Comparison of ENCODE assay signal across 22 cellular contexts in the genomic region with DNA sequence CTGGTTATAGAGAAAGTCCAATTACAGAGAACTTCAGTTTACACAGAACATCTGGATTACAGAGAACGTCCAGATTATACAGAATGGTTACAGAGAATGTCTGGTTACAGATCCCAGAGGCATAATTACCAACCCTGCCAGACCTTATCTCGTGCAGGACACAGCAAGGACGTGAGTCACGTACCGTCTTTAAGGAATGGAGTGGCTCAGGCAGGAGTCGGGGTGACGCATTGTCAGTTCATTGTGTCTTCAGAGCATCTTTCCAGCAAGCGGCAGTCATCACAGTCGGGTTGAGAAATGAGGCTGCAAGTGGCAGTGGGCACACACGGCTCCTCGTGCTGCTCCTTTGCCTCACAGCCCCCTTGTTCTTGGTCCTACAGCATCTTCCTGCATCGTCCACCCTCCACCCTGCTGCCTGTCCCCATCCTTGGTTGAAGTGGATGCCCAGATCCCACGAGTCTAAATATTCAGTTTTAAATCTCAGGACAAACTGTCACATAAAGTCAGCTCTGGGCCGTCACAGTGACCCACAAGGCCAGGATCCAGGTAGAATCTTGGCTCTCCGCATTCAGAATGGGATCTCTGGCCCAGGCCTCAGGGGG. TPM values are rescaled to one million over a fixed set of nuclear protein-coding genes. Genes with fewer than 3 reads are reported as not detected.
DNase-seq lines count a peak whose midpoint lies in the region; TF ChIP-seq lines count a peak whose summit lies in the region.
"Had no signal": no experiment of that assay in that cellular context is flagged by ENCODE, and none has a peak within 500 bp of the region (broad histone marks: within the 10 kb centered on the region; RNA-seq: fewer than 3 reads in every experiment).

No MANE protein-coding gene starts in this region.

- no peaks in the 10 kb centered on the region for H3K36me3 ChIP-seq in breast epithelium
- H3K36me3 ChIP-seq in trophoblast cell (ENCODE audit: control insufficient read depth in 1 of 2, insufficient read depth in 2 of 2, low read length in 2 of 2) = no peaks in the 10 kb centered on the region
- H3K36me3 ChIP-seq in neuronal stem cell (replicated peaks in 1 of 2; ENCODE audit: control insufficient read depth in 2 of 2, insufficient read depth in 2 of 2, low read length in 2 of 2) = no peaks in the 10 kb centered on the region
- H3K36me3 ChIP-seq: gastroesophageal sphincter had no signal

- no peak overlapping the region for H3K9ac ChIP-seq in trophoblast cell (ENCODE audit: low read length)
- H3K9ac ChIP-seq in neuronal stem cell (ENCODE audit: low read depth, low read length, poor library complexity) = no peak overlapping the region

- H3K4me3 ChIP-seq in breast epithelium = no peak overlapping the region
- H3K4me3 ChIP-seq in NB4 (ENCODE audit: low read depth, low read length) = no peak overlapping the region
- no peak overlapping the region for H3K4me3 ChIP-seq in cardiac fibroblast (replicated peaks in 1 of 2; ENCODE audit: low read depth in 2 of 2, low read length in 2 of 2)
- H3K4me3 ChIP-seq in trophoblast cell (ENCODE audit: low read depth, low read length) = no peak overlapping the region
- H3K4me3 ChIP-seq in neuronal stem cell (ENCODE audit: low read length in 2 of 2) = no peak overlapping the region
- H3K4me3 ChIP-seq: gastroesophageal sphincter had no signal

- no peaks in the 10 kb centered on the region for H3K79me2 ChIP-seq in trophoblast cell (ENCODE audit: control insufficient read depth, insufficient read depth, low read length, poor library complexity)

- no CpG with 5 or more reads among the region's 15 CpGs for WGBS in trophoblast cell (ENCODE audit: extremely low coverage, insufficient coverage, insufficient read length)
- no CpG with 5 or more reads among the region's 15 CpGs for WGBS in neuronal stem cell (ENCODE audit: extremely low coverage in 2 of 2, insufficient read length in 2 of 2, insufficient replicate concordance in 1 of 2), 2 donors

- no peak for TF ChIP-seq CTCF in MCF 10A (IDR thresholded peaks at IDR 0.05; ENCODE audit: unreplicated experiment)
- TF ChIP-seq CTCF in breast epithelium (IDR thresholded peaks at IDR 0.05) = no peak
- TF ChIP-seq CTCF in NB4 (IDR thresholded peaks at IDR 0.05; ENCODE audit: low read depth, low read length) = no peak
- no peak for TF ChIP-seq CTCF in cardiac fibroblast (IDR thresholded peaks at IDR 0.05; ENCODE audit: low read depth, low read length)

- H4K12ac ChIP-seq in trophoblast cell (ENCODE audit: low read depth, low read length) = no peak overlapping the region

- BruUV-seq in MCF 10A (replicated peaks; lab: Mats Ljungman, UMichigan) = no TSS peak

- H4K8ac ChIP-seq in trophoblast cell (ENCODE audit: low read depth, low read length) (no peak overlapping the region), neuronal stem cell (ENCODE audit: low read depth, low read length) (no peak overlapping the region)

- H2AFZ ChIP-seq in trophoblast cell (ENCODE audit: insufficient read depth, low read length, poor library complexity) (no peak overlapping the region), neuronal stem cell (ENCODE audit: low read length) (no peak overlapping the region)

- peaks cover 12% of the 10 kb centered on the region for H3K27me3 Mint-ChIP-seq in MCF 10A (ENCODE audit: insufficient read depth, unreplicated experiment)

- H3K4me2 ChIP-seq in trophoblast cell (ENCODE audit: low read length) (no peak overlapping the region), neuronal stem cell (ENCODE audit: insufficient read depth, low read length, poor library complexity, severe bottlenecking) (no peak overlapping the region)

- intact Hi-C loops in MCF 10A (cut with micrococcal nuclease) (no loop called here), breast epithelium (cut with DNase I; ENCODE audit: low total_unique reads) (no loop called here)

- no peak for TF ChIP-seq POLR2A in breast epithelium (IDR thresholded peaks at IDR 0.05)
- no peak for TF ChIP-seq POLR2A in NB4 (IDR thresholded peaks at IDR 0.05; ENCODE audit: extremely low read depth, insufficient read length)

- H3K27ac Mint-ChIP-seq in MCF 10A (ENCODE audit: low read depth, unreplicated experiment) = no peak overlapping the region
- H3K27ac Mint-ChIP-seq: activated CD4-positive, alpha-beta memory T cell treated with anti-CD3 and anti-CD28 coated beads for 36 hours; activated naive CD8-positive, alpha-beta T cell treated with anti-CD3 and anti-CD28 coated beads, Interleukin-2, amount 10 ng/mL, durations not matched to agents 7 days and 5 days; CD8-positive, alpha-beta T cell; endodermal cell; nephron progenitor cell; stimulated activated naive CD8-positive, alpha-beta T cell treated with anti-CD3 and anti-CD28 coated beads, Interleukin-15, amount 100 ng/mL, for 72 hours had no signal

- H3K9me3 ChIP-seq in breast epithelium (no peaks in the 10 kb centered on the region), trophoblast cell (ENCODE audit: insufficient read depth, low read depth, low read length) (peaks cover 2% of the 10 kb centered on the region), neuronal stem cell (replicated peaks in 1 of 2; ENCODE audit: control insufficient read depth in 2 of 2, insufficient read depth in 1 of 2, low read depth in 1 of 2, low read length in 2 of 2) (no peaks in the 10 kb centered on the region)
- H3K9me3 ChIP-seq: gastroesophageal sphincter had no signal

- CTCF ChIA-PET in MCF 10A (lab: Yijun Ruan, JAX) = interaction anchor here (0.6 kb wide), 2 partner anchors 14 to 694 kb away, joined by 3 read pairs; no protein-coding TSS in a partner anchor

- H2BK12ac ChIP-seq in trophoblast cell (ENCODE audit: low read length) = no peak overlapping the region
- no peak overlapping the region for H2BK12ac ChIP-seq in neuronal stem cell (ENCODE audit: low read length)

- POLR2A ChIA-PET in MCF 10A (lab: Yijun Ruan, JAX) = no interaction called here

- H3K4me1 ChIP-seq in breast epithelium (peaks cover 0 to 5% of the 10 kb centered on the region in 2 donors), trophoblast cell (ENCODE audit: control insufficient read depth in 1 of 2, insufficient read depth in 2 of 2, low read length in 2 of 2) (no peaks in the 10 kb centered on the region), neuronal stem cell (ENCODE audit: control insufficient read depth in 2 of 2, insufficient read depth in 1 of 2, low read depth in 1 of 2, low read length in 2 of 2) (peaks cover 3% of the 10 kb centered on the region in 2 donors)

- H3K23ac ChIP-seq in trophoblast cell (ENCODE audit: low read length) (no peak overlapping the region), neuronal stem cell (ENCODE audit: low read depth, low read length, poor library complexity) (no peak overlapping the region)

- H3K79me1 ChIP-seq in trophoblast cell (ENCODE audit: low read length) (no peaks in the 10 kb centered on the region), neuronal stem cell (ENCODE audit: low read depth, low read length) (no peaks in the 10 kb centered on the region)

- peaks cover 6% of the 10 kb centered on the region for H3K4me1 Mint-ChIP-seq in MCF 10A (ENCODE audit: insufficient read depth, unreplicated experiment)

- no peaks in the 10 kb centered on the region for H3K9me3 Mint-ChIP-seq in MCF 10A (ENCODE audit: unreplicated experiment)
- H3K9me3 Mint-ChIP-seq: activated CD4-positive, alpha-beta memory T cell treated with anti-CD3 and anti-CD28 coated beads for 36 hours; activated naive CD8-positive, alpha-beta T cell treated with anti-CD3 and anti-CD28 coated beads, Interleukin-2, amount 10 ng/mL, durations not matched to agents 7 days and 5 days; activated T-cell treated with anti-CD3 and anti-CD28 coated beads, Interleukin-2, amount 50 U/mL, for 4 hours; CD8-positive, alpha-beta T cell; endodermal cell; nephron progenitor cell; stimulated activated naive CD8-positive, alpha-beta T cell treated with anti-CD3 and anti-CD28 coated beads, Interleukin-15, amount 100 ng/mL, for 72 hours had no signal

- H2BK5ac ChIP-seq in trophoblast cell (ENCODE audit: low read depth, low read length, poor library complexity) = no peak overlapping the region
- H2BK5ac ChIP-seq in neuronal stem cell (ENCODE audit: low read length) = no peak overlapping the region

- no peak overlapping the region for H2AK5ac ChIP-seq in trophoblast cell (ENCODE audit: low read length)
- H2AK5ac ChIP-seq in neuronal stem cell (ENCODE audit: low read depth, low read length) = no peak overlapping the region

- H2BK120ac ChIP-seq in trophoblast cell (ENCODE audit: insufficient read depth, low read length, poor library complexity) (no peak overlapping the region), neuronal stem cell (ENCODE audit: low read depth, low read length) (no peak overlapping the region)

- no peak overlapping the region for H3K4me3 Mint-ChIP-seq in MCF 10A (ENCODE audit: unreplicated experiment)
- H3K4me3 Mint-ChIP-seq: activated CD4-positive, alpha-beta memory T cell treated with anti-CD3 and anti-CD28 coated beads for 36 hours; activated naive CD8-positive, alpha-beta T cell treated with anti-CD3 and anti-CD28 coated beads, Interleukin-2, amount 10 ng/mL, durations not matched to agents 7 days and 5 days; activated T-cell treated with anti-CD3 and anti-CD28 coated beads, Interleukin-2, amount 50 U/mL, for 4 hours; CD8-positive, alpha-beta T cell; endodermal cell; nephron progenitor cell had no signal

- H3K27ac ChIP-seq in breast epithelium (no peak overlapping the region), trophoblast cell (ENCODE audit: low read depth, low read length) (no peak overlapping the region), neuronal stem cell (replicated peaks; ENCODE audit: low read length) (no peak overlapping the region)
- H3K27ac ChIP-seq: gastroesophageal sphincter had no signal

- H3K18ac ChIP-seq in trophoblast cell (ENCODE audit: low read length) (no peak overlapping the region), neuronal stem cell (ENCODE audit: low read length) (no peak overlapping the region)

- DNase-seq in MCF 10A (ENCODE audit: unreplicated experiment) (peak; percentile 62), breast epithelium (ENCODE audit: low spot score in 2 of 2) (no peak), NB4 (ENCODE audit: low read depth) (peak; percentile 46), cardiac fibroblast (ENCODE audit: low read depth in 2 of 2) (peak; percentile 47 to 86), trophoblast cell (peak; percentile 29 to 50), neuronal stem cell (ENCODE audit: low spot score) (no peak), HuH-7 (ENCODE audit: low spot score) (no peak), NCI-H526 (lab: John Stamatoyannopoulos, UW) (no peak)
- DNase-seq: activated CD4-positive, alpha-beta memory T cell treated with anti-CD3 and anti-CD28 coated beads for 36 hours; activated T-cell treated with anti-CD3 and anti-CD28 coated beads, Interleukin-2, amount 50 U/mL, for 4 hours; CD8-positive, alpha-beta T cell; endodermal cell; MV-4-11; NCI-H2081 treated with DMSO at 0.1 percent for 48 hours; NCI-H526 treated with DMSO at 0.1 percent for 48 hours; nephron progenitor cell; stimulated activated naive CD8-positive, alpha-beta T cell treated with anti-CD3 and anti-CD28 coated beads, Interleukin-15, amount 100 ng/mL, for 72 hours had no signal

- no peak overlapping the region for H2BK15ac ChIP-seq in neuronal stem cell (ENCODE audit: low read length)

- H3K14ac ChIP-seq in trophoblast cell (ENCODE audit: low read length) (no peak overlapping the region), neuronal stem cell (ENCODE audit: low read length) (no peak overlapping the region)

- no peak overlapping the region for H4K91ac ChIP-seq in trophoblast cell (ENCODE audit: low read depth, low read length)
- no peak overlapping the region for H4K91ac ChIP-seq in neuronal stem cell (ENCODE audit: low read depth, low read length, poor library complexity)

- H3K4ac ChIP-seq in trophoblast cell (ENCODE audit: low read depth, low read length) (no peak overlapping the region), neuronal stem cell (ENCODE audit: low read length) (no peak overlapping the region)

- no peaks in the 10 kb centered on the region for H3K36me3 Mint-ChIP-seq in MCF 10A (ENCODE audit: insufficient read depth, unreplicated experiment)
- H3K36me3 Mint-ChIP-seq: activated CD4-positive, alpha-beta memory T cell treated with anti-CD3 and anti-CD28 coated beads for 36 hours; activated naive CD8-positive, alpha-beta T cell treated with anti-CD3 and anti-CD28 coated beads, Interleukin-2, amount 10 ng/mL, durations not matched to agents 7 days and 5 days; CD8-positive, alpha-beta T cell had no signal

- H3K27me3 ChIP-seq in breast epithelium (no peaks in the 10 kb centered on the region), trophoblast cell (ENCODE audit: insufficient read depth, low read length) (no peaks in the 10 kb centered on the region), neuronal stem cell (ENCODE audit: control insufficient read depth in 3 of 3, insufficient read depth in 3 of 3, low read depth in 1 of 3, low read length in 3 of 3) (no peaks in the 10 kb centered on the region)

RNA-seq across cellular contexts. Expression of a gene that starts 30.0 kb away (rescaled TPM):
- total RNA-seq in MCF 10A (2022) (not detected in 2 replicates), breast epithelium (not detected)
- 0.19 and 0.21 TPM in 2 replicates for polyA plus RNA-seq in trophoblast cell (2013)
- polyA plus RNA-seq in neuronal stem cell (2013, experiment 1 of 2) = not detected
- polyA plus RNA-seq in neuronal stem cell (2013, experiment 2 of 2) = not detected
- total RNA-seq: activated CD4-positive, alpha-beta memory T cell treated with anti-CD3 and anti-CD28 coated beads for 36 hours; activated naive CD8-positive, alpha-beta T cell treated with anti-CD3 and anti-CD28 coated beads, Interleukin-2, amount 10 ng/mL, durations not matched to agents 7 days and 5 days; CD8-positive, alpha-beta T cell; gastroesophageal sphincter; lung microvascular endothelial cell; OCI-LY7; urinary bladder had no signal
- polyA plus RNA-seq: urinary bladder had no signal

RNA-seq across cellular contexts. Expression of a gene that starts 53.7 kb away (rescaled TPM):
- total RNA-seq in MCF 10A (2022) = not detected in 2 replicates
- total RNA-seq in breast epithelium = not detected
- polyA plus RNA-seq in trophoblast cell (2013) = not detected in 2 replicates
- polyA plus RNA-seq in neuronal stem cell (2013, experiment 1 of 2) = not detected
- not detected for polyA plus RNA-seq in neuronal stem cell (2013, experiment 2 of 2)
- total RNA-seq: activated CD4-positive, alpha-beta memory T cell treated with anti-CD3 and anti-CD28 coated beads for 36 hours; activated naive CD8-positive, alpha-beta T cell treated with anti-CD3 and anti-CD28 coated beads, Interleukin-2, amount 10 ng/mL, durations not matched to agents 7 days and 5 days; activated T-cell treated with anti-CD3 and anti-CD28 coated beads, Interleukin-2, amount 50 U/mL, for 4 hours; CD8-positive, alpha-beta T cell; endodermal cell; gastroesophageal sphincter; lung microvascular endothelial cell; OCI-LY7; urinary bladder had no signal
- polyA plus RNA-seq: urinary bladder had no signal

RNA-seq across cellular contexts. Expression of a gene that starts 59.6 kb away (rescaled TPM):
- 6.3 and 8.1 TPM in 2 replicates for total RNA-seq in MCF 10A (2022)
- total RNA-seq in breast epithelium = 10 to 100 TPM; 21.4 to 31.5 (median 25.0) TPM
- polyA plus RNA-seq in trophoblast cell (2013) = 6.2 and 6.3 TPM in 2 replicates
- polyA plus RNA-seq in neuronal stem cell (2013, experiment 1 of 2) = 25.7 TPM
- polyA plus RNA-seq in neuronal stem cell (2013, experiment 2 of 2) = 25.0 TPM

Comparison
In these comparisons a context has a peak if more than half of its experiments do, and no peak if none do; other contexts are left out.
1. DNase-seq: peak in MCF 10A (single experiment), NB4 (single experiment), cardiac fibroblast (2 of 2) and trophoblast cell (2 of 2); none in breast epithelium (0 of 2), neuronal stem cell (single experiment), HuH-7 (single experiment) and NCI-H526 (0 of 2).